30 cellular contexts compared by ENCODE assay signal in genomic region chr7:131574741-131575140, GRCh38. TPM values are rescaled to one million over a fixed set of nuclear protein-coding genes. Genes with fewer than 3 reads are reported as not detected.
DNase-seq lines count a peak whose midpoint lies in the region; TF ChIP-seq lines count a peak whose summit lies in the region.
"Had no signal": no experiment of that assay in that cellular context is flagged by ENCODE, and none has a peak within 500 bp of the region (broad histone marks: within the 10 kb centered on the region; RNA-seq: fewer than 3 reads in every experiment).

No MANE protein-coding gene starts in this region.

- H3K4me2 ChIP-seq in mesendoderm (ENCODE audit: low read length), result no peak overlapping the region

- TF ChIP-seq CTCF in HFFc6 (IDR thresholded peaks at IDR 0.05) (no peak), GM20000 (IDR thresholded peaks at IDR 0.05; ENCODE audit: extremely low read depth, missing control alignments) (no peak), mesothelial cell of epicardium (IDR thresholded peaks at IDR 0.05; ENCODE audit: unreplicated experiment) (no peak)

- H3K27ac ChIP-seq in mesendoderm (ENCODE audit: low read depth, low read length), result no peak overlapping the region
- H3K27ac ChIP-seq: cardiac muscle cell, esophagus muscularis mucosa, ovary, Peyer's patch, suprapubic skin, upper lobe of left lung, VCaP had no signal

- H3K4me3 Mint-ChIP-seq in HFFc6 (no peak overlapping the region), mesothelial cell of epicardium (no peak overlapping the region)
- no peak overlapping the region for H3K4me3 Mint-ChIP-seq in activated CD4-positive, alpha-beta memory T cell treated with anti-CD3 and anti-CD28 coated beads, Interleukin-2, amount 10 ng/mL, durations not matched to agents 7 days and 5 days
- H3K4me3 Mint-ChIP-seq: activated CD4-positive, alpha-beta T cell treated with anti-CD3 and anti-CD28 coated beads for 36 hours; activated CD8-positive, alpha-beta T cell treated with anti-CD3 and anti-CD28 coated beads, Interleukin-2, amount 10 ng/mL, durations not matched to agents 7 days and 5 days; stimulated activated naive B cell treated with anti-CD40 and anti-IgM and Interleukin-4, amounts not matched to agents 10 μg/mL and 1 μg/mL and 100 μg/mL, for 72 hours had no signal

- H3K36me3 Mint-ChIP-seq in HFFc6 (ENCODE audit: low read depth) (no peaks in the 10 kb centered on the region), mesothelial cell of epicardium (no peaks in the 10 kb centered on the region)
- no peaks in the 10 kb centered on the region for H3K36me3 Mint-ChIP-seq in activated CD4-positive, alpha-beta memory T cell treated with anti-CD3 and anti-CD28 coated beads, Interleukin-2, amount 10 ng/mL, durations not matched to agents 7 days and 5 days (ENCODE audit: low read depth)
- H3K36me3 Mint-ChIP-seq: activated naive CD4-positive, alpha-beta T cell treated with anti-CD3 and anti-CD28 coated beads, Interleukin-2, amount 50 U/mL, for 72 hours; stimulated activated naive B cell treated with anti-CD40 and anti-IgM and Interleukin-4, amounts not matched to agents 10 μg/mL and 1 μg/mL and 100 μg/mL, for 72 hours had no signal

- peaks cover 17% of the 10 kb centered on the region for H3K27me3 Mint-ChIP-seq in HFFc6 (ENCODE audit: insufficient read depth)
- peaks cover 4% of the 10 kb centered on the region for H3K27me3 Mint-ChIP-seq in activated CD4-positive, alpha-beta memory T cell treated with anti-CD3 and anti-CD28 coated beads, Interleukin-2, amount 10 ng/mL, durations not matched to agents 7 days and 5 days
- H3K27me3 Mint-ChIP-seq in mesothelial cell of epicardium (ENCODE audit: low read depth), result no peaks in the 10 kb centered on the region
- H3K27me3 Mint-ChIP-seq: activated CD4-positive, alpha-beta T cell treated with anti-CD3 and anti-CD28 coated beads for 36 hours had no signal

- H2BK5ac ChIP-seq in mesendoderm (ENCODE audit: low read length), result no peak overlapping the region

- H2BK120ac ChIP-seq in mesendoderm (ENCODE audit: low read depth, low read length), result no peak overlapping the region

- DNase-seq in Daoy (ENCODE audit: low read depth) (peak; percentile 86), HFFc6 (peak; percentile 51), dedifferentiated amniotic fluid mesenchymal stem cell (ENCODE audit: extremely low spot score) (peak; percentile 5), mesendoderm (no peak), 8988T (no peak), GM20000 (ENCODE audit: low spot score) (no peak), mesothelial cell of epicardium (ENCODE audit: low spot score in 2 of 2, unreplicated experiment in 2 of 2) (no peak)
- no peak for DNase-seq in activated CD4-positive, alpha-beta memory T cell treated with anti-CD3 and anti-CD28 coated beads, Interleukin-2, amount 10 ng/mL, durations not matched to agents 7 days and 5 days
- DNase-seq: activated CD4-positive, alpha-beta T cell treated with anti-CD3 and anti-CD28 coated beads for 36 hours; activated CD8-positive, alpha-beta T cell treated with anti-CD3 and anti-CD28 coated beads, Interleukin-2, amount 10 ng/mL, durations not matched to agents 7 days and 5 days; amygdala; cortex of kidney; DMS79; H7; hippocampal formation; NCI-H1436 treated with DMSO at 0.1 percent for 48 hours; NCI-H226; NCI-H748 treated with DMSO at 0.1 percent for 48 hours; ovary; Peyer's patch; SHP77 treated with DMSO at 0.1 percent for 48 hours; stimulated activated naive B cell treated with anti-CD40 and anti-IgM and Interleukin-4, amounts not matched to agents 10 μg/mL and 1 μg/mL and 100 μg/mL, for 72 hours; upper lobe of left lung had no signal

- no peak overlapping the region for H3K23ac ChIP-seq in mesendoderm (ENCODE audit: low read length)

- no peak overlapping the region for H4K5ac ChIP-seq in mesendoderm (ENCODE audit: low read length)

- no CpG with 5 or more reads among the region's 6 CpGs for WGBS in mesendoderm (ENCODE audit: extremely low coverage, insufficient coverage, low lambda C conversion rate)

- no peaks in the 10 kb centered on the region for H3K4me1 ChIP-seq in mesendoderm (ENCODE audit: control insufficient read depth, low read depth, low read length)
- H3K4me1 ChIP-seq: esophagus muscularis mucosa, Peyer's patch, suprapubic skin, upper lobe of left lung had no signal

- H3K27ac Mint-ChIP-seq in HFFc6, result no peak overlapping the region
- no peak overlapping the region for H3K27ac Mint-ChIP-seq in activated CD4-positive, alpha-beta memory T cell treated with anti-CD3 and anti-CD28 coated beads, Interleukin-2, amount 10 ng/mL, durations not matched to agents 7 days and 5 days
- H3K27ac Mint-ChIP-seq in mesothelial cell of epicardium, result no peak overlapping the region
- H3K27ac Mint-ChIP-seq: activated CD4-positive, alpha-beta T cell treated with anti-CD3 and anti-CD28 coated beads for 36 hours; activated CD8-positive, alpha-beta T cell treated with anti-CD3 and anti-CD28 coated beads, Interleukin-2, amount 10 ng/mL, durations not matched to agents 7 days and 5 days; activated T-helper 2 cell treated with anti-CD3 and anti-CD28 coated beads, Interferon-gamma antibody, Interleukin-2, Interleukin-4, amounts not matched to agents 10 μg/mL and 5 μg/mL and 100 μg/mL, durations not matched to agents 14 hours and 24 hours and 36 hours; stimulated activated naive B cell treated with anti-CD40 and anti-IgM and Interleukin-4, amounts not matched to agents 10 μg/mL and 1 μg/mL and 100 μg/mL, for 72 hours had no signal

- H3K18ac ChIP-seq in mesendoderm (ENCODE audit: low read length), result peak overlapping the region; percentile 6

- H3K9ac ChIP-seq in mesendoderm (ENCODE audit: low read length), result no peak overlapping the region

- H3K27me3 ChIP-seq in mesendoderm (ENCODE audit: insufficient read depth, low read length, poor library complexity), result no peaks in the 10 kb centered on the region
- H3K27me3 ChIP-seq: cardiac muscle cell, esophagus muscularis mucosa, ovary, Peyer's patch, suprapubic skin, upper lobe of left lung had no signal

- no peak overlapping the region for H3K4me3 ChIP-seq in mesendoderm (ENCODE audit: low read length)
- H3K4me3 ChIP-seq: cardiac muscle cell, esophagus muscularis mucosa, lung, ovary, Peyer's patch, suprapubic skin, upper lobe of left lung had no signal

- H3K79me2 ChIP-seq in mesendoderm (ENCODE audit: control insufficient read depth, insufficient read depth, low read length), result no peaks in the 10 kb centered on the region

- no peak overlapping the region for H2AK5ac ChIP-seq in mesendoderm (ENCODE audit: low read length)

- H3K79me1 ChIP-seq in mesendoderm (ENCODE audit: low read length), result no peaks in the 10 kb centered on the region

- no peak overlapping the region for H4K8ac ChIP-seq in mesendoderm (ENCODE audit: low read depth, low read length)

- CTCF ChIA-PET in activated CD4-positive, alpha-beta memory T cell treated with anti-CD3 and anti-CD28 coated beads, Interleukin-2, amount 10 ng/mL, durations not matched to agents 7 days and 5 days (lab: Charles Lee), result no interaction called here

- H3K4ac ChIP-seq in mesendoderm (ENCODE audit: low read depth, low read length), result no peak overlapping the region

- no peaks in the 10 kb centered on the region for H3K36me3 ChIP-seq in mesendoderm (ENCODE audit: control insufficient read depth, insufficient read depth, low read length)
- H3K36me3 ChIP-seq: cardiac muscle cell, esophagus muscularis mucosa, ovary, Peyer's patch, suprapubic skin, upper lobe of left lung had no signal

- H3K9me3 Mint-ChIP-seq in HFFc6 (no peaks in the 10 kb centered on the region), mesothelial cell of epicardium (peaks cover 9% of the 10 kb centered on the region)
- no peaks in the 10 kb centered on the region for H3K9me3 Mint-ChIP-seq in activated CD4-positive, alpha-beta memory T cell treated with anti-CD3 and anti-CD28 coated beads, Interleukin-2, amount 10 ng/mL, durations not matched to agents 7 days and 5 days
- H3K9me3 Mint-ChIP-seq: activated naive CD4-positive, alpha-beta T cell treated with anti-CD3 and anti-CD28 coated beads, Interleukin-2, amount 50 U/mL, for 72 hours; activated T-helper 2 cell treated with anti-CD3 and anti-CD28 coated beads, Interferon-gamma antibody, Interleukin-2, Interleukin-4, amounts not matched to agents 10 μg/mL and 5 μg/mL and 100 μg/mL, durations not matched to agents 14 hours and 24 hours and 36 hours; stimulated activated naive B cell treated with anti-CD40 and anti-IgM and Interleukin-4, amounts not matched to agents 10 μg/mL and 1 μg/mL and 100 μg/mL, for 72 hours had no signal

- peaks cover 8% of the 10 kb centered on the region for H3K4me1 Mint-ChIP-seq in HFFc6 (ENCODE audit: low read depth)
- H3K4me1 Mint-ChIP-seq in activated CD4-positive, alpha-beta memory T cell treated with anti-CD3 and anti-CD28 coated beads, Interleukin-2, amount 10 ng/mL, durations not matched to agents 7 days and 5 days, result no peaks in the 10 kb centered on the region
- peaks cover 2% of the 10 kb centered on the region for H3K4me1 Mint-ChIP-seq in mesothelial cell of epicardium
- H3K4me1 Mint-ChIP-seq: activated CD4-positive, alpha-beta T cell treated with anti-CD3 and anti-CD28 coated beads for 36 hours; stimulated activated naive B cell treated with anti-CD40 and anti-IgM and Interleukin-4, amounts not matched to agents 10 μg/mL and 1 μg/mL and 100 μg/mL, for 72 hours had no signal

- POLR2A ChIA-PET in activated CD4-positive, alpha-beta memory T cell treated with anti-CD3 and anti-CD28 coated beads, Interleukin-2, amount 10 ng/mL, durations not matched to agents 7 days and 5 days (lab: Charles Lee), result no interaction called here

- no peak overlapping the region for H3K56ac ChIP-seq in mesendoderm (ENCODE audit: low read length)

- no peak overlapping the region for H2BK15ac ChIP-seq in mesendoderm (replicated peaks; ENCODE audit: low read depth)

RNA-seq across cellular contexts. Expression of gene PODXL, which starts 18.3 kb away (rescaled TPM):
- 27.1 and 27.8 TPM in 2 replicates for total RNA-seq in Daoy (2014; rRNA removed; shearing (Covaris generic))
- total RNA-seq in HFFc6 (2021; fragmentation: NEBNext Ultra II Directional; extraction: Animal tissue kit (Norgen Biotek cat#: 25700)), result 10 to 100 TPM; 10.4 to 23.2 (median 21.3) TPM
- polyA plus RNA-seq in mesendoderm (2013, experiment 1 of 2), result 242 TPM
- polyA plus RNA-seq in mesendoderm (2013, experiment 2 of 2), result 262 TPM
- 1 to 10 TPM; 1.6 TPM for total RNA-seq in activated CD4-positive, alpha-beta memory T cell treated with anti-CD3 and anti-CD28 coated beads, Interleukin-2, amount 10 ng/mL, durations not matched to agents 7 days and 5 days
- total RNA-seq in mesothelial cell of epicardium, result 213 to 245 TPM (median 216 TPM) in 3 replicates

Comparison
In these comparisons a context has a peak if more than half of its experiments do, and no peak if none do; other contexts are left out.
1. DNase-seq: peak in Daoy (single experiment), HFFc6 (single experiment) and dedifferentiated amniotic fluid mesenchymal stem cell (single experiment); none in mesendoderm (single experiment), activated CD4-positive, alpha-beta memory T cell treated with anti-CD3 and anti-CD28 coated beads, Interleukin-2, amount 10 ng/mL, durations not matched to agents 7 days and 5 days (single experiment), 8988T (single experiment), GM20000 (single experiment) and mesothelial cell of epicardium (0 of 2).
2. RNA of gene PODXL, which starts 18.3 kb away (total RNA-seq): 213 to 245 TPM in mesothelial cell of epicardium, 27.1 to 27.8 TPM in Daoy and 10.4 to 23.2 TPM in HFFc6; 1.6 TPM in activated CD4-positive, alpha-beta memory T cell treated with anti-CD3 and anti-CD28 coated beads, Interleukin-2, amount 10 ng/mL, durations not matched to agents 7 days and 5 days; every median in the first group is over 4 times any median in the second.